ENCODE assay signal across 31 cellular contexts in genomic region chr11:33294797-33295196, GRCh38.
"Had no signal": no experiment of that assay in that cellular context is flagged by ENCODE, and none has a peak within 500 bp of the region (broad histone marks: within the 10 kb centered on the region; RNA-seq: fewer than 3 reads in every experiment).

No MANE protein-coding gene starts in this region.

- DNase-seq: activated CD4-positive, alpha-beta memory T cell treated with anti-CD3 and anti-CD28 coated beads, Interleukin-2, amount 10 ng/mL, durations not matched to agents 7 days and 5 days; activated CD4-positive, alpha-beta T cell treated with anti-CD3 and anti-CD28 coated beads for 1 hour; activated CD4-positive, alpha-beta T cell treated with anti-CD3 and anti-CD28 coated beads for 48 hours; activated CD4-positive, CD25-positive, alpha-beta regulatory T cell; activated CD8-positive, alpha-beta memory T cell treated with anti-CD3 and anti-CD28 coated beads for 24 hours; activated CD8-positive, alpha-beta memory T cell treated with anti-CD3 and anti-CD28 coated beads, Interleukin-2, amount 10 ng/mL, durations not matched to agents 7 days and 5 days; activated CD8-positive, alpha-beta memory T cell treated with anti-CD3 and anti-CD28 coated beads, Interleukin-2, amount 50 U/mL, for 48 hours; activated effector memory CD4-positive, alpha-beta T cell treated with Interleukin-2 at 50 U/mL for 16 hours; activated naive CD4-positive, alpha-beta T cell treated with anti-CD3 and anti-CD28 coated beads, Interleukin-2, amount 10 ng/mL, durations not matched to agents 7 days and 5 days; activated naive CD8-positive, alpha-beta T cell treated with anti-CD3 and anti-CD28 coated beads, Interleukin-2, amount 50 U/mL, for 24 hours; activated T-cell treated with anti-CD3 and anti-CD28 coated beads, Interleukin-2, amount 50 U/mL, for 48 hours; anterior cingulate cortex; central memory CD4-positive, alpha-beta T cell; Kasumi-1; MG63; NCI-H1048; NCI-H1105 treated with DMSO at 0.1 percent for 48 hours; NCI-H1436; NCI-H1694; NCI-H1930; NCI-H510A; NCI-H526; NK-92 treated with Interleukin-12 subunit alpha and Interleukin-12 subunit beta, amount 100 ng/mL, for 24 hours; PC-3; Peyer's patch; RPMI8226; SW 1271; T-helper 1 cell; T1000; WERI-Rb-1 had no signal

- H3K27ac ChIP-seq: Peyer's patch, WERI-Rb-1 had no signal

- H3K27me3 ChIP-seq: MG63, Peyer's patch had no signal

- H3K36me3 ChIP-seq: WERI-Rb-1 had no signal

- ATAC-seq: activated CD8-positive, alpha-beta memory T cell treated with anti-CD3 and anti-CD28 coated beads, Interleukin-2, amount 10 ng/mL, durations not matched to agents 7 days and 5 days; activated naive CD8-positive, alpha-beta T cell treated with anti-CD3 and anti-CD28 coated beads, Interleukin-2, amount 50 U/mL, for 24 hours; PC-3 had no signal

- FAIRE-seq: bronchial epithelial cell had no signal

- H3K4me3 ChIP-seq: MG63, Peyer's patch had no signal

- H3K9me3 ChIP-seq: Peyer's patch had no signal
